Comparison of ENCODE assay signal across 8 cellular contexts in the genomic region with DNA sequence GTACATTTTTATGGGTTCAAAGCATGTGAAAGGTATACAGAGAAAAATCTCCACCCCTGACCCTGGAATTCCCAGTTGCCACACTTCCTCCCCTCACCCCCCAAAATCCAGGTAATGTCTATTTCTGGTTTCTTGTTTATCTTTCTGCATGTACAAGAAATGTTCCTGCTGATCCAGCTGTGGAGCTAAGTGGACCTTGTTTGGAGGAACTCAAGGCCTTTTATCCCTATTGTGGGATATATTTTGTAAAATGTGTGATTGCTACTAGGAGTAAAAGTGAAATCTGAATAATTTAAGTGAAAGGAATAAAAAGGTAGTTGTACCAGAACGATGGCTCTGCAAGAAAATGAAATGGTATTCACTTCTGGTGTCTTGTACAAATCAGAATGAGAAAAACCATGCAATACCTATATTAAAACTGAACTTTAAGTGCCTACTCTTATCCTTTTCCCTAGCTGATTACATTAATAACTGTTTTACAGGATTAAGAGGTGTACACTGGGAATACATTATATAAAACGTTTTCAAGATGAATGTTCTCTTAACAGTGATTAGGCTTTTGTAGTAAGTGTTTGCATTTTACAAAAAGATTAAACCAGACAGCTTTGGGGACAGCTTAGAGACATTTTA. TPM values are rescaled to one million over a fixed set of nuclear protein-coding genes. Genes with fewer than 3 reads are reported as not detected.
DNase-seq lines count a peak whose midpoint lies in the region; ATAC-seq and TF ChIP-seq lines count a peak whose summit lies in the region.

No MANE protein-coding gene starts in this region.

- H3K4me2 ChIP-seq in OCI-LY1 (ENCODE audit: low read length), result peak overlapping the region; percentile 78

- H3K4me3 ChIP-seq in OCI-LY1 (ENCODE audit: low read depth, low read length, poor library complexity, severe bottlenecking) (peak overlapping the region; percentile 90), epithelial cell of proximal tubule (ENCODE audit: low read depth, low read length) (peak overlapping the region; percentile 80), psoas muscle (peak overlapping the region; percentile 95)

- H3K27me3 ChIP-seq in OCI-LY1 (ENCODE audit: insufficient read depth, low read length), result no peaks in the 10 kb centered on the region
- no peaks in the 10 kb centered on the region for H3K27me3 ChIP-seq in psoas muscle (ENCODE audit: insufficient read depth in 3 of 3, low read length in 2 of 3)

- no peak for TF ChIP-seq CTCF in OCI-LY1 (IDR thresholded peaks at IDR 0.05; ENCODE audit: low read length)
- no peak for TF ChIP-seq CTCF in epithelial cell of proximal tubule (conservative IDR thresholded peaks at IDR 0.05; ENCODE audit: low read depth, low read length)
- TF ChIP-seq CTCF in psoas muscle (IDR thresholded peaks at IDR 0.05), result no peak

- H3K79me2 ChIP-seq in OCI-LY1 (ENCODE audit: insufficient read depth, low read length), result peaks cover 73% of the 10 kb centered on the region

- in situ Hi-C loops in G401 (cut with HindIII; ENCODE audit: low sequenced_read_pairs), result no loop called here

- H3K9me2 ChIP-seq in OCI-LY1 (ENCODE audit: low read depth, low read length), result no peaks in the 10 kb centered on the region

- 5 to 14% (median 6%) methylated on average over 2 of the region's 2 CpGs for WGBS in psoas muscle, 3 donors

- no peaks in the 10 kb centered on the region for H4K20me1 ChIP-seq in OCI-LY1 (ENCODE audit: insufficient read depth, low read length)

- H3K9ac ChIP-seq in OCI-LY1 (ENCODE audit: low read length), result peak overlapping the region; percentile 87

- peak; percentile 27 for DNase-seq in G401 (ENCODE audit: low spot score)
- no peak for DNase-seq in epithelial cell of proximal tubule (ENCODE audit: low read depth)
- no peak for DNase-seq in psoas muscle
- DNase-seq in central memory CD4-positive, alpha-beta T cell, result no peak
- no peak for DNase-seq in NCI-H524 treated with DMSO at 0.1 percent for 48 hours (lab: John Stamatoyannopoulos, UW)
- DNase-seq in stimulated activated naive CD4-positive, alpha-beta T cell (lab: John Stamatoyannopoulos, UW), result no peak
- DNase-seq in HPDE6-E6E7 (ENCODE audit: extremely low spot score), result no peak

- H3F3A ChIP-seq in OCI-LY1 (ENCODE audit: insufficient read depth, low read length), result no peaks in the 10 kb centered on the region

- peaks cover 43% of the 10 kb centered on the region for H3K4me1 ChIP-seq in OCI-LY1 (ENCODE audit: insufficient read depth, low read length, severe bottlenecking)
- H3K4me1 ChIP-seq in psoas muscle, result peaks cover 59% of the 10 kb centered on the region

- H3K9me3 ChIP-seq in OCI-LY1 (ENCODE audit: low read length) (no peaks in the 10 kb centered on the region), psoas muscle (no peaks in the 10 kb centered on the region)

- H3K27ac ChIP-seq in OCI-LY1 (ENCODE audit: low read depth, low read length, poor library complexity, severe bottlenecking) (peak overlapping the region; percentile 30), psoas muscle (peak overlapping the region; percentile 99)

- ATAC-seq in psoas muscle, result no peak

- no peak overlapping the region for H2AFZ ChIP-seq in OCI-LY1 (ENCODE audit: low read length)

- peaks cover 8% of the 10 kb centered on the region; the same call in 1 of the 2 replicates for H3K36me3 ChIP-seq in OCI-LY1 (ENCODE audit: insufficient read depth, low read length)
- no peaks in the 10 kb centered on the region for H3K36me3 ChIP-seq in psoas muscle (ENCODE audit: insufficient read depth in 1 of 2, low read depth in 1 of 2)

- intact Hi-C loops in psoas muscle (cut with DNase I), result loop anchor here (5.0 kb wide), 2 partner anchors 37 to 52 kb away; no protein-coding TSS in a partner anchor

RNA-seq across cellular contexts. Expression of a gene that starts 3.1 kb away (rescaled TPM):
- total RNA-seq in G401 (2014; rRNA removed; shearing (Covaris generic)), result 1.5 and 2.4 TPM in 2 replicates
- total RNA-seq in epithelial cell of proximal tubule (10.4 and 10.6 TPM in 2 replicates), psoas muscle (10 to 100 TPM; 38.3 to 46.5 (median 44.7) TPM)
- 10 to 100 TPM; 10.2 to 35.2 (median 13.0) TPM for polyA plus RNA-seq in psoas muscle

RNA-seq across cellular contexts. Expression of a gene that starts 43.1 kb away (rescaled TPM):
- total RNA-seq in G401 (2014; rRNA removed; shearing (Covaris generic)), result 6.0 and 6.8 TPM in 2 replicates
- total RNA-seq in epithelial cell of proximal tubule, result 1.4 and 2.0 TPM in 2 replicates
- 1 to 10 TPM in 3 of 4 donors, under 1 TPM in 1; 0.97 to 2.8 (median 2.2) TPM for total RNA-seq in psoas muscle
- polyA plus RNA-seq in psoas muscle, result 1 to 10 TPM; 2.9 to 7.1 (median 4.8) TPM
